ENCODE assay signal across 8 cellular contexts in genomic region chr10:113679463-113680171, GRCh38. TPM values are rescaled to one million over a fixed set of nuclear protein-coding genes. Genes with fewer than 3 reads are reported as not detected.
A peak's percentile ranks its signal among the peaks of the same experiment; 100 is the strongest.
DNase-seq lines count a peak whose midpoint lies in the region; ATAC-seq and TF ChIP-seq lines count a peak whose summit lies in the region.

TSS of gene CASP7 (plus strand) at chr10:113679912. CDS start at chr10:113697494, 17,582 bp downstream.

- H3K36me3 ChIP-seq in OCI-LY3 (replicated peaks; ENCODE audit: low read depth, low read length) (peaks cover 6% of the 10 kb centered on the region), mucosa of rectum (ENCODE audit: control insufficient read depth in 2 of 2, insufficient read depth in 2 of 2, low read length in 2 of 2) (peaks cover 0 to 3% of the 10 kb centered on the region in 2 donors)

- peaks cover 13% of the 10 kb centered on the region for H4K20me1 ChIP-seq in OCI-LY3 (ENCODE audit: insufficient read depth, low read length)

- H3K27me3 ChIP-seq in OCI-LY3 (ENCODE audit: low read depth, low read length) = peaks cover 6% of the 10 kb centered on the region; the same call in 1 of the 2 replicates
- no peaks in the 10 kb centered on the region for H3K27me3 ChIP-seq in mucosa of rectum (ENCODE audit: control insufficient read depth in 2 of 2, insufficient read depth in 2 of 2, low read length in 2 of 2)

- TF ChIP-seq CTCF in OCI-LY3 (IDR thresholded peaks at IDR 0.05; ENCODE audit: low read depth, low read length) = no peak
- no peak for TF ChIP-seq CTCF in epithelial cell of proximal tubule (conservative IDR thresholded peaks at IDR 0.05; ENCODE audit: low read depth, low read length)

- H3K4me3 ChIP-seq in OCI-LY3 (ENCODE audit: low read length) = peak within 1 kb of the TSS; percentile 97
- H3K4me3 ChIP-seq in epithelial cell of proximal tubule (ENCODE audit: low read depth, low read length) = peak within 1 kb of the TSS; percentile 93
- peak within 1 kb of the TSS; percentile 96 to 97 for H3K4me3 ChIP-seq in mucosa of rectum (ENCODE audit: low read length in 2 of 2)

- peaks cover 33% of the 10 kb centered on the region for H3K4me1 ChIP-seq in OCI-LY3 (ENCODE audit: low read length)
- peaks cover 12 to 19% of the 10 kb centered on the region in 2 donors for H3K4me1 ChIP-seq in mucosa of rectum (ENCODE audit: control insufficient read depth in 2 of 2, insufficient read depth in 2 of 2, low read length in 2 of 2)

- peak within 1 kb of the TSS; percentile 95 for H2AFZ ChIP-seq in OCI-LY3 (ENCODE audit: low read depth, low read length)

- peak within 1 kb of the TSS; percentile 52 for H3K9ac ChIP-seq in OCI-LY3 (ENCODE audit: low read length)
- H3K9ac ChIP-seq in mucosa of rectum (ENCODE audit: low read depth in 1 of 2, low read length in 2 of 2) = peak within 1 kb of the TSS; percentile 98 to 99

- H3K27ac ChIP-seq in OCI-LY3 (ENCODE audit: low read length) (no peak within 1 kb of the TSS), mucosa of rectum (ENCODE audit: low read depth in 2 of 2, low read length in 2 of 2) (peak within 1 kb of the TSS; percentile 98 to 99)

- DNase-seq in COLO668 (lab: John Stamatoyannopoulos, UW; ENCODE audit: unreplicated experiment) (peak; percentile 83), activated T-cell treated with anti-CD3 and anti-CD28 coated beads for 48 hours (ENCODE audit: low read depth) (peak; percentile 82), epithelial cell of proximal tubule (ENCODE audit: low read depth) (no peak)
- DNase-seq in stimulated activated CD8-positive, alpha-beta memory T cell treated with anti-CD3 and anti-CD28 coated beads, Interleukin-4, amount 100 ng/mL, for 48 hours = peak; percentile 84

- H3K9me3 ChIP-seq in OCI-LY3 (ENCODE audit: insufficient read depth, low read length) (peaks cover 5% of the 10 kb centered on the region; the same call in 1 of the 2 replicates), mucosa of rectum (ENCODE audit: control insufficient read depth in 2 of 2, low read length in 2 of 2) (no peaks in the 10 kb centered on the region)

- peak within 1 kb of the TSS; percentile 100 for H3K4me2 ChIP-seq in OCI-LY3 (ENCODE audit: low read length)

- no peaks in the 10 kb centered on the region for H3K79me2 ChIP-seq in OCI-LY3 (ENCODE audit: low read length)

- peak; percentile 75 for ATAC-seq in GM19395 (IDR thresholded peaks at IDR 0.05; ENCODE audit: unreplicated experiment)
- ATAC-seq in HG03558 (IDR thresholded peaks at IDR 0.05; ENCODE audit: extremely low read depth, unreplicated experiment) = peak; percentile 40

RNA-seq across cellular contexts. Expression of gene CASP7, which starts in this region (rescaled TPM):
- 16.5 and 29.0 TPM in 2 replicates for total RNA-seq in epithelial cell of proximal tubule
